ENCODE assay signal across 9 cellular contexts in the genomic region with DNA sequence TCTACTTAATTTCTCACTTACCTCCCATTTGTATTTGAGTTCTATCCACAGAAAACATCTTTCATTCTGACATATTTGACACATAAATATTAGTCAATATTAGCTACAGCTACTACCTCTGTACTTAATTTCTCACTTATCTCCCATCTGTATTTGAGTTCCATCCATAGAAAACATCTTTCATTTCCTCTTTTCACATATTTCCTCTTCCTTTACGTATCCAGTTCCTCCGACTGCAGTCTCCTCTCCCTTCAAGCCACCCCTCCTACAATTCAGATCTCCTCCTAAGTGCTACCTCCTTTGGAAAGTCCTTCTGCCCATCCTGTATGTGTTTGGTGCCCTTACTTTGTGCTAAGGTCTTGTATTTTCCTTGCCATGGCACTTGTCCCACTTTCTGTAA. TPM values are rescaled to one million over a fixed set of nuclear protein-coding genes. Genes with fewer than 3 reads are reported as not detected.
A peak's percentile ranks its signal among the peaks of the same experiment; 100 is the strongest.
DNase-seq lines count a peak whose midpoint lies in the region; ATAC-seq and TF ChIP-seq lines count a peak whose summit lies in the region.
"Had no signal": no experiment of that assay in that cellular context is flagged by ENCODE, and none has a peak within 500 bp of the region (broad histone marks: within the 10 kb centered on the region; RNA-seq: fewer than 3 reads in every experiment).

No MANE protein-coding gene starts in this region.

- peak overlapping the region; percentile 22; the same call in 1 of the 2 replicates for H3K27ac Mint-ChIP-seq in HFFc6

- H3K4me1 ChIP-seq in mucosa of rectum (ENCODE audit: control insufficient read depth in 2 of 2, insufficient read depth in 2 of 2, low read length in 2 of 2): peaks cover 13 to 25% of the 10 kb centered on the region in 2 donors

- peaks cover 6% of the 10 kb centered on the region for H3K36me3 Mint-ChIP-seq in HFFc6 (ENCODE audit: low read depth)

- H3K27me3 Mint-ChIP-seq in HFFc6 (ENCODE audit: insufficient read depth): no peaks in the 10 kb centered on the region; the same call in 1 of the 2 replicates

- H3K4me3 ChIP-seq in AG04449 (ENCODE audit: low read depth, low read length) (peak overlapping the region; percentile 92), astrocyte of the cerebellum (ENCODE audit: low read depth, low read length) (peak overlapping the region; percentile 83), mucosa of rectum (ENCODE audit: low read length in 2 of 2) (peak overlapping the region; percentile 88 to 97)

- peak overlapping the region in 1 of 2 donors; percentile 16 for H3K9ac ChIP-seq in mucosa of rectum (ENCODE audit: low read depth in 1 of 2, low read length in 2 of 2)

- no peaks in the 10 kb centered on the region for H3K9me3 Mint-ChIP-seq in HFFc6

- H3K4me1 Mint-ChIP-seq in HFFc6 (ENCODE audit: low read depth): peaks cover 42% of the 10 kb centered on the region

- in situ Hi-C loops in astrocyte of the cerebellum (cut with HindIII; ENCODE audit: low sequenced_read_pairs): no loop called here

- TF ChIP-seq CTCF in AG04449 (IDR thresholded peaks at IDR 0.05; ENCODE audit: insufficient read depth, low read length, missing control alignments) (no peak), HFFc6 (IDR thresholded peaks at IDR 0.05) (no peak), astrocyte of the cerebellum (IDR thresholded peaks at IDR 0.05; ENCODE audit: low read depth, low read length, missing control alignments) (no peak)

- DNase-seq in AG04449 (ENCODE audit: low read depth, low spot score) (no peak), HFFc6 (no peak), astrocyte of the cerebellum (ENCODE audit: low read depth) (no peak), HCEC 1CT (no peak)
- no peak for DNase-seq in central memory CD4-positive, alpha-beta T cell
- DNase-seq in stimulated activated CD4-positive, alpha-beta T cell treated with anti-CD3 and anti-CD28 coated beads, Interleukin-4, amount 100 ng/mL, for 24 hours: no peak
- DNase-seq: activated CD4-positive, alpha-beta T cell treated with anti-CD3 and anti-CD28 coated beads for 48 hours had no signal

- no peak for ATAC-seq in HG03139 (IDR thresholded peaks at IDR 0.05; ENCODE audit: unreplicated experiment)

- H3K4me3 Mint-ChIP-seq in HFFc6: peak overlapping the region; percentile 98

- POLR2A ChIA-PET in AG04449 (lab: Yijun Ruan, JAX): no interaction called here

- CTCF ChIA-PET in AG04449 (lab: Yijun Ruan, JAX): interaction anchor here (0.7 to 12.9 kb wide), 4 partner anchors 9 to 132 kb away, joined by 3 to 96 read pairs (median 14); no protein-coding TSS in a partner anchor

- no peak overlapping the region for H3K27ac ChIP-seq in mucosa of rectum (ENCODE audit: low read depth in 2 of 2, low read length in 2 of 2)

- H3K9me3 ChIP-seq in mucosa of rectum (ENCODE audit: control insufficient read depth in 2 of 2, low read length in 2 of 2): no peaks in the 10 kb centered on the region

- no peaks in the 10 kb centered on the region for H3K27me3 ChIP-seq in mucosa of rectum (ENCODE audit: control insufficient read depth in 2 of 2, insufficient read depth in 2 of 2, low read length in 2 of 2)

- H3K36me3 ChIP-seq in mucosa of rectum (ENCODE audit: control insufficient read depth in 2 of 2, insufficient read depth in 2 of 2, low read length in 2 of 2): peaks cover 0 to 4% of the 10 kb centered on the region in 2 donors

RNA-seq across cellular contexts. Expression of gene SREK1IP1, which starts 1.6 kb away (rescaled TPM):
- total RNA-seq in HFFc6 (2021; fragmentation: NEBNext Ultra II Directional; extraction: Animal tissue kit (Norgen Biotek cat#: 25700)): 10 to 100 TPM; 20.8 to 24.5 (median 22.6) TPM

RNA-seq across cellular contexts. Expression of gene CWC27, which starts 1.8 kb away (rescaled TPM):
- 10 to 100 TPM; 19.6 to 29.9 (median 25.4) TPM for total RNA-seq in HFFc6 (2021; fragmentation: NEBNext Ultra II Directional; extraction: Animal tissue kit (Norgen Biotek cat#: 25700))
